In genomic region chr6:142756215-142756630, GRCh38 we compare ENCODE assay signal across 1 cellular context.
TF ChIP-seq lines count a peak whose summit lies in the region.

No MANE protein-coding gene starts in this region.

TF ChIP-seq in GM23338, 12 proteins besides CTCF, POLR2A, EP300 and RAD21 (continued from another document):
- TF ChIP-seq EZH2phosphoT487 (IDR thresholded peaks at IDR 0.05; ENCODE audit: unreplicated experiment), result no peak
TF ChIP-seq in GM23338: peak in this region for 1.
